In genomic region chr13:52599853-52600603, GRCh38 we compare ENCODE assay signal across 8 cellular contexts. TPM values are rescaled to one million over a fixed set of nuclear protein-coding genes. Genes with fewer than 3 reads are reported as not detected.
A peak's percentile ranks its signal among the peaks of the same experiment; 100 is the strongest.
DNase-seq lines count a peak whose midpoint lies in the region; ATAC-seq, FAIRE-seq and TF ChIP-seq lines count a peak whose summit lies in the region.

No MANE protein-coding gene starts in this region.

- peaks cover 7% of the 10 kb centered on the region for H3K4me1 Mint-ChIP-seq in activated CD4-positive, alpha-beta T cell treated with anti-CD3 and anti-CD28 coated beads, Interleukin-2, amount 10 ng/mL, durations not matched to agents 24 days and 14 days
- peaks cover 30% of the 10 kb centered on the region for H3K4me1 Mint-ChIP-seq in HFFc6 (ENCODE audit: low read depth)
- H3K4me1 Mint-ChIP-seq in stimulated activated naive CD8-positive, alpha-beta T cell treated with anti-CD3 and anti-CD28 coated beads, Interleukin-15, amount 100 ng/mL, for 72 hours = peaks cover 17% of the 10 kb centered on the region

- peaks cover 22% of the 10 kb centered on the region for H3K27me3 Mint-ChIP-seq in activated CD4-positive, alpha-beta T cell treated with anti-CD3 and anti-CD28 coated beads, Interleukin-2, amount 10 ng/mL, durations not matched to agents 24 days and 14 days
- no peaks in the 10 kb centered on the region for H3K27me3 Mint-ChIP-seq in HFFc6 (ENCODE audit: insufficient read depth)
- peaks cover 13% of the 10 kb centered on the region for H3K27me3 Mint-ChIP-seq in stimulated activated naive CD8-positive, alpha-beta T cell treated with anti-CD3 and anti-CD28 coated beads, Interleukin-15, amount 100 ng/mL, for 72 hours

- ATAC-seq in stimulated activated naive CD8-positive, alpha-beta T cell treated with anti-CD3 and anti-CD28 coated beads, Interleukin-15, amount 100 ng/mL, for 72 hours = peak; percentile 75

- H3K27ac ChIP-seq in breast epithelium (peak overlapping the region; percentile 74 to 94), kidney (ENCODE audit: low read depth in 2 of 2, low read length in 2 of 2) (peak overlapping the region; percentile 67 to 86)

- no peaks in the 10 kb centered on the region for H3K36me3 Mint-ChIP-seq in activated CD4-positive, alpha-beta T cell treated with anti-CD3 and anti-CD28 coated beads, Interleukin-2, amount 10 ng/mL, durations not matched to agents 24 days and 14 days (ENCODE audit: low read depth)
- no peaks in the 10 kb centered on the region for H3K36me3 Mint-ChIP-seq in HFFc6 (ENCODE audit: low read depth)

- H3K9me3 Mint-ChIP-seq in activated CD4-positive, alpha-beta T cell treated with anti-CD3 and anti-CD28 coated beads, Interleukin-2, amount 10 ng/mL, durations not matched to agents 24 days and 14 days = no peaks in the 10 kb centered on the region
- no peaks in the 10 kb centered on the region for H3K9me3 Mint-ChIP-seq in HFFc6
- no peaks in the 10 kb centered on the region for H3K9me3 Mint-ChIP-seq in stimulated activated naive CD8-positive, alpha-beta T cell treated with anti-CD3 and anti-CD28 coated beads, Interleukin-15, amount 100 ng/mL, for 72 hours

- no peaks in the 10 kb centered on the region for H3K36me3 ChIP-seq in breast epithelium
- H3K36me3 ChIP-seq in kidney (ENCODE audit: control insufficient read depth in 1 of 2, insufficient read depth in 2 of 2, low read length in 2 of 2) = no peaks in the 10 kb centered on the region

- H3K9ac ChIP-seq in kidney (ENCODE audit: low read length in 2 of 2) = peak overlapping the region; percentile 69 to 72

- no peak for TF ChIP-seq POLR2A in breast epithelium (IDR thresholded peaks at IDR 0.05)

- peak overlapping the region; percentile 80 for H3K4me3 Mint-ChIP-seq in activated CD4-positive, alpha-beta T cell treated with anti-CD3 and anti-CD28 coated beads, Interleukin-2, amount 10 ng/mL, durations not matched to agents 24 days and 14 days
- peak overlapping the region; percentile 88 for H3K4me3 Mint-ChIP-seq in HFFc6
- H3K4me3 Mint-ChIP-seq in stimulated activated naive CD8-positive, alpha-beta T cell treated with anti-CD3 and anti-CD28 coated beads, Interleukin-15, amount 100 ng/mL, for 72 hours = peak overlapping the region; percentile 74 to 82

- H3K27ac Mint-ChIP-seq in activated CD4-positive, alpha-beta T cell treated with anti-CD3 and anti-CD28 coated beads, Interleukin-2, amount 10 ng/mL, durations not matched to agents 24 days and 14 days = no peak overlapping the region
- peak overlapping the region; percentile 92 for H3K27ac Mint-ChIP-seq in HFFc6
- no peak overlapping the region for H3K27ac Mint-ChIP-seq in stimulated activated naive CD8-positive, alpha-beta T cell treated with anti-CD3 and anti-CD28 coated beads, Interleukin-15, amount 100 ng/mL, for 72 hours

- H3K9me3 ChIP-seq in breast epithelium (no peaks in the 10 kb centered on the region), kidney (ENCODE audit: control insufficient read depth in 1 of 2, low read length in 2 of 2) (no peaks in the 10 kb centered on the region)

- intact Hi-C loops in activated CD4-positive, alpha-beta T cell treated with anti-CD3 and anti-CD28 coated beads, Interleukin-2, amount 10 ng/mL, durations not matched to agents 24 days and 14 days (cut with micrococcal nuclease) = no loop called here
- intact Hi-C loops in breast epithelium (cut with DNase I; ENCODE audit: low total_unique reads) (no loop called here), kidney (cut with DNase I) (no loop called here)

- no peak for FAIRE-seq in kidney (lab: Jason Lieb, UNC)

- no peak for TF ChIP-seq CTCF in HFFc6 (IDR thresholded peaks at IDR 0.05)
- no peak for TF ChIP-seq CTCF in breast epithelium (IDR thresholded peaks at IDR 0.05)
- TF ChIP-seq CTCF in kidney (IDR thresholded peaks at IDR 0.05; ENCODE audit: borderline replicate concordance, extremely low read depth, insufficient read depth) = no peak

- H3K27me3 ChIP-seq in breast epithelium = no peaks in the 10 kb centered on the region

- H3K4me3 ChIP-seq in breast epithelium (peak overlapping the region; percentile 59 to 86 (median 60)), kidney (ENCODE audit: low read length in 2 of 2) (peak overlapping the region; percentile 71 to 75)

- H3K4me1 ChIP-seq in breast epithelium (no peaks in the 10 kb centered on the region), kidney (ENCODE audit: control insufficient read depth in 1 of 2, insufficient read depth in 1 of 2, low read depth in 1 of 2, low read length in 2 of 2) (peaks cover 3 to 7% of the 10 kb centered on the region in 2 donors)

- peak; percentile 70 for DNase-seq in activated CD4-positive, alpha-beta T cell treated with anti-CD3 and anti-CD28 coated beads, Interleukin-2, amount 10 ng/mL, durations not matched to agents 24 days and 14 days
- no peak for DNase-seq in activated CD4-positive, alpha-beta T cell treated with anti-CD3 and anti-CD28 coated beads for 4 hours
- DNase-seq in HFFc6 (no peak), NCI-H2171 treated with DMSO at 0.1 percent for 48 hours (lab: John Stamatoyannopoulos, UW) (peak; percentile 59), breast epithelium (ENCODE audit: low spot score in 2 of 2) (no peak), kidney (peak; percentile 74), H4 (ENCODE audit: low spot score) (no peak)
- DNase-seq in stimulated activated naive CD8-positive, alpha-beta T cell treated with anti-CD3 and anti-CD28 coated beads, Interleukin-15, amount 100 ng/mL, for 72 hours = peak in 1 of 2 donors; percentile 14

RNA-seq across cellular contexts. Expression of gene HNRNPA1L2, which starts 42.2 kb away (rescaled TPM):
- 8.9 TPM in 2 replicates for total RNA-seq in activated CD4-positive, alpha-beta T cell treated with anti-CD3 and anti-CD28 coated beads, Interleukin-2, amount 10 ng/mL, durations not matched to agents 24 days and 14 days
- 1 to 10 TPM; 3.6 to 4.8 (median 4.3) TPM for total RNA-seq in HFFc6 (2021; fragmentation: NEBNext Ultra II Directional; extraction: Animal tissue kit (Norgen Biotek cat#: 25700))
- 1 to 10 TPM; 2.4 to 5.7 (median 4.9) TPM for total RNA-seq in breast epithelium
- 9.3 TPM for total RNA-seq in kidney
- 8.9 TPM for polyA plus RNA-seq in kidney (ENCODE audit: insufficient read depth, low read depth, low replicate concordance)
- 0.64 and 2.3 TPM in 2 replicates for total RNA-seq in H4 (2014; rRNA removed; shearing (Covaris generic))

RNA-seq across cellular contexts. Expression of gene SUGT1, which starts 52.6 kb away (rescaled TPM):
- total RNA-seq in activated CD4-positive, alpha-beta T cell treated with anti-CD3 and anti-CD28 coated beads, Interleukin-2, amount 10 ng/mL, durations not matched to agents 24 days and 14 days = 71.2 and 77.8 TPM in 2 replicates
- 10 to 100 TPM; 66.0 to 83.5 (median 67.8) TPM for total RNA-seq in HFFc6 (2021; fragmentation: NEBNext Ultra II Directional; extraction: Animal tissue kit (Norgen Biotek cat#: 25700))
- total RNA-seq in breast epithelium = 10 to 100 TPM; 24.6 to 40.8 (median 29.1) TPM
- 51.5 TPM for total RNA-seq in kidney
- 55.8 TPM for polyA plus RNA-seq in kidney (ENCODE audit: insufficient read depth, low read depth, low replicate concordance)
- 23.7 and 24.0 TPM in 2 replicates for total RNA-seq in H4 (2014; rRNA removed; shearing (Covaris generic))

Comparison
In these comparisons a context has a peak if more than half of its experiments do, and no peak if none do; other contexts are left out.
1. DNase-seq: peak in activated CD4-positive, alpha-beta T cell treated with anti-CD3 and anti-CD28 coated beads, Interleukin-2, amount 10 ng/mL, durations not matched to agents 24 days and 14 days (single experiment), NCI-H2171 treated with DMSO at 0.1 percent for 48 hours (single experiment) and kidney (single experiment); none in activated CD4-positive, alpha-beta T cell treated with anti-CD3 and anti-CD28 coated beads for 4 hours (0 of 2), HFFc6 (single experiment), breast epithelium (0 of 2) and H4 (single experiment).
2. Peak in every context shown above with its lines, with median percentiles within 50 percentile points of each other: H3K4me3 Mint-ChIP-seq.